Comparison of ENCODE assay signal across 1 cellular context in genomic region chr22:50523458-50523805, GRCh38.
TF ChIP-seq lines count a peak whose summit lies in the region.

No MANE protein-coding gene starts in this region.

TF ChIP-seq in H1, 55 proteins besides CTCF, POLR2A, EP300 and RAD21:
- TF ChIP-seq BCL11A (IDR thresholded peaks at IDR 0.05; ENCODE audit: low read depth in 2 of 2, low read length in 2 of 2), result no peak
- TF ChIP-seq FOSL1 (IDR thresholded peaks at IDR 0.05; ENCODE audit: insufficient read depth, low read depth, low read length), result no peak
- TF ChIP-seq YY1 (IDR thresholded peaks at IDR 0.05; ENCODE audit: low read depth, low read length), result no peak
- TF ChIP-seq SRF (IDR thresholded peaks at IDR 0.05; ENCODE audit: low read depth, low read length), result no peak
- TF ChIP-seq CBX5 (IDR thresholded peaks at IDR 0.05; ENCODE audit: low read depth, low read length), result no peak
- no peak for TF ChIP-seq SIN3A (conservative IDR thresholded peaks at IDR 0.05 in 1 of 2, IDR thresholded peaks at IDR 0.05 in 1 of 2; ENCODE audit: low read depth in 1 of 2, low read length in 2 of 2)
- TF ChIP-seq HDAC6 (IDR thresholded peaks at IDR 0.05; ENCODE audit: low read depth, low read length), result no peak
- no peak for TF ChIP-seq EZH2 (IDR thresholded peaks at IDR 0.05; ENCODE audit: low read depth, low read length, severe bottlenecking)
- TF ChIP-seq RNF2 (IDR thresholded peaks at IDR 0.05; ENCODE audit: borderline replicate concordance, low read depth, low read length, missing control alignments, poor library complexity, severe bottlenecking), result no peak
- no peak for TF ChIP-seq E2F6 (IDR thresholded peaks at IDR 0.05)
- no peak for TF ChIP-seq TAF7 (optimal IDR thresholded peaks at IDR 0.05; ENCODE audit: borderline replicate concordance, low read depth, low read length)
- no peak for TF ChIP-seq SIX5 (IDR thresholded peaks at IDR 0.05; ENCODE audit: low read depth, low read length)
- TF ChIP-seq JUN (IDR thresholded peaks at IDR 0.05; ENCODE audit: low read depth, low read length), result no peak
- no peak for TF ChIP-seq JUND (IDR thresholded peaks at IDR 0.05; ENCODE audit: low read length)
- TF ChIP-seq TEAD4 (IDR thresholded peaks at IDR 0.05; ENCODE audit: low read depth, low read length), result no peak
- no peak for TF ChIP-seq NRF1 (IDR thresholded peaks at IDR 0.05; ENCODE audit: low read depth, low read length)
- TF ChIP-seq EGR1 (IDR thresholded peaks at IDR 0.05; ENCODE audit: borderline replicate concordance, low read depth, low read length), result no peak
- TF ChIP-seq HDAC2 (IDR thresholded peaks at IDR 0.05; ENCODE audit: borderline replicate concordance in 1 of 2, low read depth in 2 of 2, low read length in 2 of 2), result no peak
